ENCODE assay signal across 8 cellular contexts in the genomic region with DNA sequence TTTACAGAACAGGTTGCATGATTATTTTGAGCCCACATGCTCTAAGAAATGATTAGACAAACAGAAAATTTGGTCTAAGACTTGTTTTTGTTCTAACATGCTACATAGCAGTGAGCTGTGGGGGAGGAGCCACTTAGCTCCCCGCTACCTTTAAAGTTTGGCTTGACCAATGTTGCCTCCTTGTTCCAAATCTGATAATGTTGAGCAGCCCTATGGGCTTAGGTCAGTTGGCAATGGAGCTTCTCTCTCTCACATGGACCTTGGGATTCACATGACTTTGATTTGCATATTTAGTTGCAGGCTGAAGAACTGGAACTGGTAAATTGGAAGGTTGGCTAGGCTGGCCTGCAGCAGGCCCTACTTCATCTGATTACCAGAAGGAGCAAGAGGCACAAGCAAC.
"Had no signal": no experiment of that assay in that cellular context is flagged by ENCODE, and none has a peak within 500 bp of the region (broad histone marks: within the 10 kb centered on the region; RNA-seq: fewer than 3 reads in every experiment).

No MANE protein-coding gene starts in this region.

- FAIRE-seq: G401.6, GM12878, GM12891, GM12892, GM18507, GM19239 had no signal

- ATAC-seq: GM12878 had no signal

- H3K4me3 ChIP-seq: GM12878 had no signal

- DNase-seq: GDM1, GF-D8 had no signal
